ENCODE assay signal across 1 cellular context in the genomic region with DNA sequence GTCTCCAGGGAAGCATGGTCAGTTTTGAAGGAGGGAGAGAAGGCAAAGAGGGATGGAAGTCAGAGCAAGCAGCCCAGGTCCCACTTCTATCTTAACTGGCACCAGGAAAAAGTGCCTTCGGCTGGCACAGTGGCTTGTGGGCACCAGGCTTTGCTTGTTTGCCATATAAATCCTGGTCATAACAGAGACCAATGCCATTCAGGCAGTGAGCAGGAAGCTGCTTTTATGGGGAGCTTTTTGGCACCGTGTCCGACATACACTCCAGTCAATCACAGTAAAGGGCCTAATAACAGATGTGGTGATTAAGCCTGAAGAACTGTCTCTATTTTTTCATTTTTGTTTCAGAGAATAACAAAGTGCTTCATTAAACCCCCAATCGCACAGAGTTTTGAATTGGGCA.
TF ChIP-seq lines count a peak whose summit lies in the region.

No MANE protein-coding gene starts in this region.

TF ChIP-seq in H1, 55 proteins besides CTCF, POLR2A, EP300 and RAD21:
- TF ChIP-seq SUZ12 (IDR thresholded peaks at IDR 0.05; ENCODE audit: low read length) (no peak), EGR1 (IDR thresholded peaks at IDR 0.05; ENCODE audit: borderline replicate concordance, low read depth, low read length) (no peak), JUN (IDR thresholded peaks at IDR 0.05; ENCODE audit: low read depth, low read length) (no peak), YY1 (IDR thresholded peaks at IDR 0.05; ENCODE audit: low read depth, low read length) (no peak), KDM1A (IDR thresholded peaks at IDR 0.05; ENCODE audit: borderline replicate concordance, low read length) (no peak), POLR2AphosphoS5 (IDR thresholded peaks at IDR 0.05; ENCODE audit: low read depth, low read length) (no peak), TBP (IDR thresholded peaks at IDR 0.05; ENCODE audit: low read depth, low read length) (no peak), ASH2L (IDR thresholded peaks at IDR 0.05; ENCODE audit: low read length) (no peak), TAF1 (IDR thresholded peaks at IDR 0.05; ENCODE audit: low read depth, low read length) (no peak), TEAD4 (IDR thresholded peaks at IDR 0.05; ENCODE audit: low read depth, low read length) (no peak), EZH2 (IDR thresholded peaks at IDR 0.05; ENCODE audit: low read depth, low read length, severe bottlenecking) (no peak), MAFK (IDR thresholded peaks at IDR 0.05; ENCODE audit: low read depth, low read length) (no peak), CBX5 (IDR thresholded peaks at IDR 0.05; ENCODE audit: low read depth, low read length) (no peak), CHD1 (IDR thresholded peaks at IDR 0.05; ENCODE audit: low read depth, low read length) (no peak), CBX8 (IDR thresholded peaks at IDR 0.05; ENCODE audit: borderline replicate concordance, low read depth, low read length) (no peak), ZNF274 (IDR thresholded peaks at IDR 0.05; ENCODE audit: borderline replicate concordance, extremely low read depth, low read length) (no peak), RNF2 (IDR thresholded peaks at IDR 0.05; ENCODE audit: borderline replicate concordance, low read depth, low read length, missing control alignments, poor library complexity, severe bottlenecking) (no peak), POU5F1 (IDR thresholded peaks at IDR 0.05; ENCODE audit: low read depth, low read length) (no peak)
